Comparison of ENCODE assay signal across 23 cellular contexts in genomic region chr6:125200986-125201385, GRCh38. TPM values are rescaled to one million over a fixed set of nuclear protein-coding genes. Genes with fewer than 3 reads are reported as not detected.
DNase-seq lines count a peak whose midpoint lies in the region; TF ChIP-seq lines count a peak whose summit lies in the region.
"Had no signal": no experiment of that assay in that cellular context is flagged by ENCODE, and none has a peak within 500 bp of the region (broad histone marks: within the 10 kb centered on the region; RNA-seq: fewer than 3 reads in every experiment).

No MANE protein-coding gene starts in this region.

- TF ChIP-seq CTCF in PC-9 (conservative IDR thresholded peaks at IDR 0.05): no peak
- no peak for TF ChIP-seq CTCF in fibroblast of mammary gland (conservative IDR thresholded peaks at IDR 0.05; ENCODE audit: control insufficient read depth, insufficient read depth, low read depth, low read length)

- H3K27me3 ChIP-seq in PC-9 (ENCODE audit: insufficient read depth, low read depth) (no peaks in the 10 kb centered on the region), skeletal muscle satellite cell (ENCODE audit: control insufficient read depth, insufficient read depth, low read length) (no peaks in the 10 kb centered on the region)
- no peaks in the 10 kb centered on the region for H3K27me3 ChIP-seq in effector memory CD4-positive, alpha-beta T cell (replicated peaks; ENCODE audit: control insufficient read depth, insufficient read depth, low read length, poor library complexity, severe bottlenecking)
- H3K27me3 ChIP-seq: BLaER1 treated with 17β-estradiol and CSF1 and Interleukin-3, amounts not matched to agents 10 nM and 100 nM; neural progenitor cell; tibial nerve had no signal

- intact Hi-C loops in PC-9 (cut with micrococcal nuclease; ENCODE audit: unreplicated experiment): loop anchor here (5.0 kb wide), 2 partner anchors 101 to 319 kb away; partner anchors contain the start of gene HDDC2

- H3K79me2 ChIP-seq in PC-9 (ENCODE audit: low read depth): peaks cover 79% of the 10 kb centered on the region

- no peak overlapping the region for H3K9ac ChIP-seq in skeletal muscle satellite cell (ENCODE audit: low read depth, low read length)
- H3K9ac ChIP-seq: BLaER1 treated with 17β-estradiol and CSF1 and Interleukin-3, amounts not matched to agents 10 nM and 100 nM; neural progenitor cell had no signal

- H3K36me3 ChIP-seq in PC-9 (ENCODE audit: low read depth) (no peaks in the 10 kb centered on the region), skeletal muscle satellite cell (ENCODE audit: insufficient read depth, low read length) (no peaks in the 10 kb centered on the region)
- no peaks in the 10 kb centered on the region for H3K36me3 ChIP-seq in effector memory CD4-positive, alpha-beta T cell (ENCODE audit: control insufficient read depth, insufficient read depth, low read length)
- H3K36me3 ChIP-seq: BLaER1 treated with 17β-estradiol and CSF1 and Interleukin-3, amounts not matched to agents 10 nM and 100 nM; neural progenitor cell; tibial nerve had no signal

- peaks cover 52% of the 10 kb centered on the region for H3F3A ChIP-seq in PC-9 (ENCODE audit: insufficient read depth, low read depth)

- no peaks in the 10 kb centered on the region for H3K9me2 ChIP-seq in PC-9 (ENCODE audit: insufficient read depth)

- no TSS peak for BruUV-seq in PC-9 (replicated peaks; lab: Mats Ljungman, UMichigan)

- peak overlapping the region; percentile 71 for H3K4me2 ChIP-seq in PC-9
- H3K4me2 ChIP-seq in skeletal muscle satellite cell (ENCODE audit: low read length): peak overlapping the region; percentile 60
- H3K4me2 ChIP-seq: BLaER1 treated with 17β-estradiol and CSF1 and Interleukin-3, amounts not matched to agents 10 nM and 100 nM; neural progenitor cell had no signal

- H3K9me3 ChIP-seq in PC-9 (ENCODE audit: insufficient read depth, low read depth) (no peaks in the 10 kb centered on the region; the same call in 1 of the 2 replicates), skeletal muscle satellite cell (replicated peaks; ENCODE audit: low read length) (no peaks in the 10 kb centered on the region)
- H3K9me3 ChIP-seq in effector memory CD4-positive, alpha-beta T cell (ENCODE audit: control insufficient read depth, low read length): no peaks in the 10 kb centered on the region
- H3K9me3 ChIP-seq: BLaER1 treated with 17β-estradiol and CSF1 and Interleukin-3, amounts not matched to agents 10 nM and 100 nM; Caco-2; tibial nerve had no signal

- in situ Hi-C loops in Caki2 (cut with HindIII; ENCODE audit: low pct_unique_long_range_greater_than_20kb, low sequenced_read_pairs): no loop called here

- POLR2A ChIA-PET in PC-9 (lab: Charles Lee; ENCODE audit: unreplicated experiment): no interaction called here

- H3K4me3 ChIP-seq in PC-9: peak overlapping the region; percentile 41; the same call in 1 of the 2 replicates
- H3K4me3 ChIP-seq in fibroblast of mammary gland (ENCODE audit: control insufficient read depth, low read depth, low read length): no peak overlapping the region
- H3K4me3 ChIP-seq in skeletal muscle satellite cell (ENCODE audit: low read length): no peak overlapping the region
- no peak overlapping the region for H3K4me3 ChIP-seq in effector memory CD4-positive, alpha-beta T cell (ENCODE audit: insufficient read depth, low read depth, low read length, poor library complexity, severe bottlenecking)
- H3K4me3 ChIP-seq: BLaER1 treated with 17β-estradiol and CSF1 and Interleukin-3, amounts not matched to agents 10 nM and 100 nM; neural progenitor cell; tibial nerve had no signal

- H2AFZ ChIP-seq in PC-9: no peak overlapping the region
- H2AFZ ChIP-seq: neural progenitor cell had no signal

- H3K27ac ChIP-seq in PC-9: peak overlapping the region; percentile 93
- H3K27ac ChIP-seq in effector memory CD4-positive, alpha-beta T cell (ENCODE audit: insufficient read depth, low read length, poor library complexity, severe bottlenecking): no peak overlapping the region
- H3K27ac ChIP-seq: BLaER1 treated with 17β-estradiol and CSF1 and Interleukin-3, amounts not matched to agents 10 nM and 100 nM; neural progenitor cell; tibial nerve had no signal

- H3K4me1 ChIP-seq in PC-9 (replicated peaks; ENCODE audit: insufficient read depth) (peaks cover 82% of the 10 kb centered on the region), skeletal muscle satellite cell (ENCODE audit: control insufficient read depth, insufficient read depth, low read length) (peaks cover 47% of the 10 kb centered on the region)
- no peaks in the 10 kb centered on the region for H3K4me1 ChIP-seq in effector memory CD4-positive, alpha-beta T cell (ENCODE audit: control insufficient read depth, insufficient read depth, low read length, poor library complexity, severe bottlenecking)

- no peaks in the 10 kb centered on the region for H4K20me1 ChIP-seq in PC-9 (ENCODE audit: insufficient read depth)
- H4K20me1 ChIP-seq: BLaER1 treated with 17β-estradiol and CSF1 and Interleukin-3, amounts not matched to agents 10 nM and 100 nM had no signal

- DNase-seq in Caki2 (ENCODE audit: low read depth) (peak; percentile 69), PC-9 (no peak), fibroblast of mammary gland (ENCODE audit: low read depth) (peak; percentile 27), GM03348 (ENCODE audit: low spot score) (no peak)
- no peak for DNase-seq in effector memory CD4-positive, alpha-beta T cell
- DNase-seq in stimulated activated CD4-positive, alpha-beta T cell treated with anti-CD3 and anti-CD28 coated beads, Interleukin-12 subunit alpha, Interleukin-12 subunit beta, amount 100 ng/mL, for 4 hours: no peak
- DNase-seq: activated CD4-positive, alpha-beta T cell treated with anti-CD3 and anti-CD28 coated beads, Interleukin-2, amount 10 ng/mL, durations not matched to agents 7 days and 5 days; activated gamma-delta T cell treated with Interleukin-2 at 50 U/mL for 16 hours; activated T-cell treated with anti-CD3 and anti-CD28 coated beads, Interleukin-2, amount 50 U/mL, for 24 hours; Caco-2; cerebellar nuclear complex; DND-41; Karpas-422; kidney; NCI-H1436 treated with DMSO at 0.1 percent for 48 hours; NCI-H2107; NCI-H82; stimulated activated naive CD8-positive, alpha-beta T cell treated with anti-CD3 and anti-CD28 coated beads, Interleukin-15, amount 100 ng/mL, for 72 hours; T-helper 9 cell had no signal

- CTCF ChIA-PET in PC-9 (lab: Charles Lee): no interaction called here

RNA-seq across cellular contexts. Expression of gene TPD52L1, which starts 47.4 kb away (rescaled TPM):
- total RNA-seq in Caki2 (2014; rRNA removed; shearing (Covaris generic); ENCODE audit: low replicate concordance): 328 and 365 TPM in 2 replicates
- 184 and 203 TPM in 2 replicates for total RNA-seq in PC-9 (2021)
- total RNA-seq in skeletal muscle satellite cell (2012; rRNA removed): 2.2 and 3.8 TPM in 2 replicates
- total RNA-seq: activated CD4-positive, alpha-beta T cell treated with anti-CD3 and anti-CD28 coated beads, Interleukin-2, amount 10 ng/mL, durations not matched to agents 7 days and 5 days had no signal

Comparison
In these comparisons a context has a peak if more than half of its experiments do, and no peak if none do; other contexts are left out.
1. DNase-seq: peak in Caki2 (single experiment) and fibroblast of mammary gland (single experiment); none in PC-9 (0 of 2), effector memory CD4-positive, alpha-beta T cell (0 of 3), GM03348 (single experiment) and stimulated activated CD4-positive, alpha-beta T cell treated with anti-CD3 and anti-CD28 coated beads, Interleukin-12 subunit alpha, Interleukin-12 subunit beta, amount 100 ng/mL, for 4 hours (single experiment).